Comparison of ENCODE assay signal across 3 cellular contexts in the genomic region with DNA sequence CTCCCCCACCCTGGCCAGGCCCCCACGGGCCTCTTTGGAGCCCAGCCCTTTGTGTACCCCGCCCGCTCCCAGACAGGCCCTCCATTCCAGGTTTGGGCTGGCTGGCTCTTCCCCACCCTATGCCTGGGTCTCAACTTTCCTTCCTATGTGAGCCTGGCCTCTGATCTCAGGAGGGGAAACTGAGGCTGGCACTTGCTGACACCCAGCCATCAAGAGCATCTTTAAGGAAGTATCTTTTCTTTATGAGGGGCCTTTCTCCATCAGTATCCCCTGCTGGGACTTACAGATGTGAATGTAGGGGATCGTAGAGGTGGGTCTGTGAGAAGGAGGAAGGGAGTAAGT.
TF ChIP-seq lines count a peak whose summit lies in the region.

No MANE protein-coding gene starts in this region.

TF ChIP-seq in SK-N-SH, 30 proteins besides CTCF, POLR2A, EP300 and RAD21:
- TF ChIP-seq, protein P1, sequence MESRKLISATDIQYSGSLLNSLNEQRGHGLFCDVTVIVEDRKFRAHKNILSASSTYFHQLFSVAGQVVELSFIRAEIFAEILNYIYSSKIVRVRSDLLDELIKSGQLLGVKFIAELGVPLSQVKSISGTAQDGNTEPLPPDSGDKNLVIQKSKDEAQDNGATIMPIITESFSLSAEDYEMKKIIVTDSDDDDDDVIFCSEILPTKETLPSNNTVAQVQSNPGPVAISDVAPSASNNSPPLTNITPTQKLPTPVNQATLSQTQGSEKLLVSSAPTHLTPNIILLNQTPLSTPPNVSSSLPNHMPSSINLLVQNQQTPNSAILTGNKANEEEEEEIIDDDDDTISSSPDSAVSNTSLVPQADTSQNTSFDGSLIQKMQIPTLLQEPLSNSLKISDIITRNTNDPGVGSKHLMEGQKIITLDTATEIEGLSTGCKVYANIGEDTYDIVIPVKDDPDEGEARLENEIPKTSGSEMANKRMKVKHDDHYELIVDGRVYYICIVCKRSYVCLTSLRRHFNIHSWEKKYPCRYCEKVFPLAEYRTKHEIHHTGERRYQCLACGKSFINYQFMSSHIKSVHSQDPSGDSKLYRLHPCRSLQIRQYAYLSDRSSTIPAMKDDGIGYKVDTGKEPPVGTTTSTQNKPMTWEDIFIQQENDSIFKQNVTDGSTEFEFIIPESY (IDR thresholded peaks at IDR 0.05; ENCODE audit: borderline replicate concordance, low read depth): no peak
- TF ChIP-seq TCF12 (IDR thresholded peaks at IDR 0.05): no peak

TF ChIP-seq in SK-N-SH treated with all-trans-retinoic acid at 6 μM for 48 hours, 23 proteins besides CTCF, POLR2A, EP300 and RAD21:
- no peak for TF ChIP-seq CSRNP3 (CRISPR knock-in tag; IDR thresholded peaks at IDR 0.05)
- no peak for TF ChIP-seq TCF4 (CRISPR knock-in tag; IDR thresholded peaks at IDR 0.05; ENCODE audit: borderline replicate concordance)
- TF ChIP-seq PPARA (CRISPR knock-in tag; IDR thresholded peaks at IDR 0.05; ENCODE audit: borderline replicate concordance): no peak
- TF ChIP-seq OSR1 (CRISPR knock-in tag; IDR thresholded peaks at IDR 0.05): no peak
- TF ChIP-seq ZFP30 (CRISPR knock-in tag; IDR thresholded peaks at IDR 0.05): no peak
- no peak for TF ChIP-seq SNAI2 (CRISPR knock-in tag; IDR thresholded peaks at IDR 0.05)
- TF ChIP-seq ZNF70 (CRISPR knock-in tag; IDR thresholded peaks at IDR 0.05): no peak
- TF ChIP-seq, protein P2, sequence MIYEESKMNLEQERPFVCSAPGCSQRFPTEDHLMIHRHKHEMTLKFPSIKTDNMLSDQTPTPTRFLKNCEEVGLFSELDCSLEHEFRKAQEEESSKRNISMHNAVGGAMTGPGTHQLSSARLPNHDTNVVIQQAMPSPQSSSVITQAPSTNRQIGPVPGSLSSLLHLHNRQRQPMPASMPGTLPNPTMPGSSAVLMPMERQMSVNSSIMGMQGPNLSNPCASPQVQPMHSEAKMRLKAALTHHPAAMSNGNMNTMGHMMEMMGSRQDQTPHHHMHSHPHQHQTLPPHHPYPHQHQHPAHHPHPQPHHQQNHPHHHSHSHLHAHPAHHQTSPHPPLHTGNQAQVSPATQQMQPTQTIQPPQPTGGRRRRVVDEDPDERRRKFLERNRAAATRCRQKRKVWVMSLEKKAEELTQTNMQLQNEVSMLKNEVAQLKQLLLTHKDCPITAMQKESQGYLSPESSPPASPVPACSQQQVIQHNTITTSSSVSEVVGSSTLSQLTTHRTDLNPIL (CRISPR knock-in tag; IDR thresholded peaks at IDR 0.05; ENCODE audit: low read depth): no peak
- no peak for TF ChIP-seq ARNTL (CRISPR knock-in tag; IDR thresholded peaks at IDR 0.05; ENCODE audit: borderline replicate concordance, low read depth)
- TF ChIP-seq ZNF8 (CRISPR knock-in tag; IDR thresholded peaks at IDR 0.05): no peak
- no peak for TF ChIP-seq RARB (CRISPR knock-in tag; IDR thresholded peaks at IDR 0.05)
- TF ChIP-seq ISL1 (CRISPR knock-in tag; IDR thresholded peaks at IDR 0.05): no peak
- TF ChIP-seq GLIS3 (CRISPR knock-in tag; IDR thresholded peaks at IDR 0.05): no peak
- no peak for TF ChIP-seq TOX (CRISPR knock-in tag; IDR thresholded peaks at IDR 0.05; ENCODE audit: borderline replicate concordance)
- TF ChIP-seq, protein P3, sequence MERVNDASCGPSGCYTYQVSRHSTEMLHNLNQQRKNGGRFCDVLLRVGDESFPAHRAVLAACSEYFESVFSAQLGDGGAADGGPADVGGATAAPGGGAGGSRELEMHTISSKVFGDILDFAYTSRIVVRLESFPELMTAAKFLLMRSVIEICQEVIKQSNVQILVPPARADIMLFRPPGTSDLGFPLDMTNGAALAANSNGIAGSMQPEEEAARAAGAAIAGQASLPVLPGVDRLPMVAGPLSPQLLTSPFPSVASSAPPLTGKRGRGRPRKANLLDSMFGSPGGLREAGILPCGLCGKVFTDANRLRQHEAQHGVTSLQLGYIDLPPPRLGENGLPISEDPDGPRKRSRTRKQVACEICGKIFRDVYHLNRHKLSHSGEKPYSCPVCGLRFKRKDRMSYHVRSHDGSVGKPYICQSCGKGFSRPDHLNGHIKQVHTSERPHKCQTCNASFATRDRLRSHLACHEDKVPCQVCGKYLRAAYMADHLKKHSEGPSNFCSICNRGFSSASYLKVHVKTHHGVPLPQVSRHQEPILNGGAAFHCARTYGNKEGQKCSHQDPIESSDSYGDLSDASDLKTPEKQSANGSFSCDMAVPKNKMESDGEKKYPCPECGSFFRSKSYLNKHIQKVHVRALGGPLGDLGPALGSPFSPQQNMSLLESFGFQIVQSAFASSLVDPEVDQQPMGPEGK (CRISPR knock-in tag; IDR thresholded peaks at IDR 0.05; ENCODE audit: borderline replicate concordance): no peak
- TF ChIP-seq ZFP3 (CRISPR knock-in tag; IDR thresholded peaks at IDR 0.05): no peak

TF ChIP-seq in K562, 482 proteins besides CTCF, POLR2A, EP300 and RAD21:
- no peak for TF ChIP-seq GTF2E2 (tag; IDR thresholded peaks at IDR 0.05)
- TF ChIP-seq HDAC2 (IDR thresholded peaks at IDR 0.05): peak; percentile 9; the same call in 1 of the 2 replicates
- 0 out of 2 replicates have a peak, but pooled peaks have one; percentile 15 for TF ChIP-seq ZNF175 (CRISPR knock-in tag; IDR thresholded peaks at IDR 0.05; ENCODE audit: low read depth)
- TF ChIP-seq, protein P4, sequence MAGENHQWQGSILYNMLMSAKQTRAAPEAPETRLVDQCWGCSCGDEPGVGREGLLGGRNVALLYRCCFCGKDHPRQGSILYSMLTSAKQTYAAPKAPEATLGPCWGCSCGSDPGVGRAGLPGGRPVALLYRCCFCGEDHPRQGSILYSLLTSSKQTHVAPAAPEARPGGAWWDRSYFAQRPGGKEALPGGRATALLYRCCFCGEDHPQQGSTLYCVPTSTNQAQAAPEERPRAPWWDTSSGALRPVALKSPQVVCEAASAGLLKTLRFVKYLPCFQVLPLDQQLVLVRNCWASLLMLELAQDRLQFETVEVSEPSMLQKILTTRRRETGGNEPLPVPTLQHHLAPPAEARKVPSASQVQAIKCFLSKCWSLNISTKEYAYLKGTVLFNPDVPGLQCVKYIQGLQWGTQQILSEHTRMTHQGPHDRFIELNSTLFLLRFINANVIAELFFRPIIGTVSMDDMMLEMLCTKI (IDR thresholded peaks at IDR 0.05; ENCODE audit: partially characterized antibody): no peak
- no peak for TF ChIP-seq MAFG (tag; conservative IDR thresholded peaks at IDR 0.05)
- TF ChIP-seq NCOA1 (IDR thresholded peaks at IDR 0.05; ENCODE audit: low read depth): no peak
- no peak for TF ChIP-seq MEF2A (IDR thresholded peaks at IDR 0.05; ENCODE audit: control insufficient read depth, low read depth, low read length)
- TF ChIP-seq BCOR (IDR thresholded peaks at IDR 0.05): peak; percentile 65; the same call in 1 of the 2 replicates
- TF ChIP-seq CEBPB (tag; IDR thresholded peaks at IDR 0.05): peak; percentile 62
- TF ChIP-seq NRF1 (conservative IDR thresholded peaks at IDR 0.05 in 1 of 2, IDR thresholded peaks at IDR 0.05 in 1 of 2): peak; percentile 11 to 26; a peak in 1 of 4 replicates
- no peak for TF ChIP-seq NFXL1 (CRISPR knock-in tag; IDR thresholded peaks at IDR 0.05)
- 0 out of 2 replicates have a peak, but pooled peaks have one; percentile 43 for TF ChIP-seq SP1 (CRISPR knock-in tag; IDR thresholded peaks at IDR 0.05)
- no peak for TF ChIP-seq CEBPG (CRISPR knock-in tag; IDR thresholded peaks at IDR 0.05)
- TF ChIP-seq CEBPG (tag; conservative IDR thresholded peaks at IDR 0.05 in 1 of 2, IDR thresholded peaks at IDR 0.05 in 1 of 2): peak in 1 of 2 experiments; percentile 22; a peak in 1 of 4 replicates
- peak; percentile 66 for TF ChIP-seq FOSL1 (tag; conservative IDR thresholded peaks at IDR 0.05)
- TF ChIP-seq, protein P5, sequence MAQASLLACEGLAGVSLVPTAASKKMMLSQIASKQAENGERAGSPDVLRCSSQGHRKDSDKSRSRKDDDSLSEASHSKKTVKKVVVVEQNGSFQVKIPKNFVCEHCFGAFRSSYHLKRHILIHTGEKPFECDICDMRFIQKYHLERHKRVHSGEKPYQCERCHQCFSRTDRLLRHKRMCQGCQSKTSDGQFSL (CRISPR knock-in tag; IDR thresholded peaks at IDR 0.05): 0 out of 2 replicates have a peak, but pooled peaks have one; percentile 48
- TF ChIP-seq, protein P5 (tag; IDR thresholded peaks at IDR 0.05): no peak
- peak; percentile 4 for TF ChIP-seq ZFX (CRISPR knock-in tag; IDR thresholded peaks at IDR 0.05)
